14 cellular contexts compared by ENCODE assay signal in genomic region chr5:31237159-31237558, GRCh38. TPM values are rescaled to one million over a fixed set of nuclear protein-coding genes. Genes with fewer than 3 reads are reported as not detected.
DNase-seq lines count a peak whose midpoint lies in the region; ATAC-seq, FAIRE-seq and TF ChIP-seq lines count a peak whose summit lies in the region.
"Had no signal": no experiment of that assay in that cellular context is flagged by ENCODE, and none has a peak within 500 bp of the region (broad histone marks: within the 10 kb centered on the region; RNA-seq: fewer than 3 reads in every experiment).

No MANE protein-coding gene starts in this region.

- peak; percentile 6 for DNase-seq in HepG2 (ENCODE audit: low spot score)
- no peak for DNase-seq in right lobe of liver
- DNase-seq in epithelial cell of proximal tubule (ENCODE audit: low read depth) = no peak
- DNase-seq in posterior cingulate gyrus = no peak
- no peak for DNase-seq in CD4-positive, alpha-beta T cell
- no peak for DNase-seq in MM.1S
- DNase-seq: NCI-H345, spleen had no signal

- ATAC-seq in HepG2 = peak; percentile 55; the same call in 2 of the 3 replicates
- no peak for ATAC-seq in right lobe of liver
- ATAC-seq in HG02642 (IDR thresholded peaks at IDR 0.05; ENCODE audit: poor library complexity, unreplicated experiment) = no peak
- ATAC-seq in CD4-positive, alpha-beta T cell (ENCODE audit: poor library complexity) = no peak

- TF ChIP-seq CTCF in HepG2 (CRISPR knock-in tag; IDR thresholded peaks at IDR 0.05) = peak; percentile 23
- no peak for TF ChIP-seq CTCF in right lobe of liver (IDR thresholded peaks at IDR 0.05)
- TF ChIP-seq CTCF in OCI-LY3 (IDR thresholded peaks at IDR 0.05; ENCODE audit: low read depth, low read length) = peak; percentile 34
- TF ChIP-seq CTCF in epithelial cell of proximal tubule (conservative IDR thresholded peaks at IDR 0.05; ENCODE audit: low read depth, low read length) = peak; percentile 6
- TF ChIP-seq CTCF in CD4-positive, alpha-beta T cell (IDR thresholded peaks at IDR 0.05) = no peak
- no peak for TF ChIP-seq CTCF in MM.1S (IDR thresholded peaks at IDR 0.05; ENCODE audit: low read length)

- CTCF ChIA-PET in HepG2 (lab: Yijun Ruan, JAX; ENCODE audit: low intra/inter-chr PET ratio, low total read pairs) = no interaction called here
- CTCF ChIA-PET in CD4-positive, alpha-beta T cell (lab: Charles Lee) = no interaction called here

- H3K9me3 ChIP-seq in HepG2 (ENCODE audit: low read length) = no peaks in the 10 kb centered on the region
- no peaks in the 10 kb centered on the region for H3K9me3 ChIP-seq in right lobe of liver
- no peaks in the 10 kb centered on the region for H3K9me3 ChIP-seq in OCI-LY3 (ENCODE audit: insufficient read depth, low read length)
- H3K9me3 ChIP-seq in CD4-positive, alpha-beta T cell (ENCODE audit: control insufficient read depth, low read length) = no peaks in the 10 kb centered on the region
- no peaks in the 10 kb centered on the region for H3K9me3 ChIP-seq in MM.1S (replicated peaks; ENCODE audit: insufficient read depth, low read length)
- H3K9me3 ChIP-seq: BLaER1, SJSA1, spleen had no signal

- no peak overlapping the region for H3K4me3 ChIP-seq in HepG2 (replicated peaks in 1 of 3; ENCODE audit: insufficient read depth in 1 of 3, low read depth in 2 of 3, low read length in 3 of 3)
- no peak overlapping the region for H3K4me3 ChIP-seq in right lobe of liver
- no peak overlapping the region for H3K4me3 ChIP-seq in OCI-LY3 (ENCODE audit: low read length)
- H3K4me3 ChIP-seq in epithelial cell of proximal tubule (ENCODE audit: low read depth, low read length) = no peak overlapping the region
- no peak overlapping the region for H3K4me3 ChIP-seq in MM.1S (ENCODE audit: low read length)
- H3K4me3 ChIP-seq: BLaER1, SJSA1, spleen had no signal

- H3K4me2 ChIP-seq in HepG2 (ENCODE audit: low read depth, low read length) (no peak overlapping the region), OCI-LY3 (ENCODE audit: low read length) (0 out of 2 replicates have a peak overlapping the region, but pooled peaks have one; percentile 15), MM.1S (ENCODE audit: low read depth, low read length) (no peak overlapping the region)
- H3K4me2 ChIP-seq: BLaER1 had no signal

- H3K36me3 ChIP-seq in HepG2 (replicated peaks in 1 of 2; ENCODE audit: control insufficient read depth in 1 of 2, insufficient read depth in 2 of 2, low read length in 2 of 2) (no peaks in the 10 kb centered on the region), right lobe of liver (no peaks in the 10 kb centered on the region), OCI-LY3 (replicated peaks; ENCODE audit: low read depth, low read length) (no peaks in the 10 kb centered on the region), MM.1S (replicated peaks; ENCODE audit: insufficient read depth, low read length) (no peaks in the 10 kb centered on the region)
- H3K36me3 ChIP-seq: BLaER1, SJSA1, spleen had no signal

- TF ChIP-seq POLR2A in HepG2 (IDR thresholded peaks at IDR 0.05; ENCODE audit: insufficient read depth in 1 of 2, low read depth in 2 of 2, low read length in 2 of 2) (no peak), right lobe of liver (IDR thresholded peaks at IDR 0.05) (no peak)

- BruUV-seq in HepG2 (replicated peaks; lab: Mats Ljungman, UMichigan) = no TSS peak

- H3K79me2 ChIP-seq in HepG2 (ENCODE audit: insufficient read depth, low read length) (no peaks in the 10 kb centered on the region), OCI-LY3 (ENCODE audit: low read length) (no peaks in the 10 kb centered on the region), MM.1S (ENCODE audit: low read length) (no peaks in the 10 kb centered on the region)

- no peak for FAIRE-seq in HepG2 (lab: Jason Lieb, UNC)
- FAIRE-seq: islet of Langerhans had no signal

- H3K9ac ChIP-seq in HepG2 (ENCODE audit: insufficient read depth, low read depth, low read length) (no peak overlapping the region), OCI-LY3 (ENCODE audit: low read length) (no peak overlapping the region), MM.1S (ENCODE audit: low read length) (no peak overlapping the region)
- H3K9ac ChIP-seq: BLaER1 had no signal

- H4K20me1 ChIP-seq in HepG2 (ENCODE audit: insufficient read depth, low read length) (no peaks in the 10 kb centered on the region), OCI-LY3 (ENCODE audit: insufficient read depth, low read length) (no peaks in the 10 kb centered on the region), MM.1S (ENCODE audit: insufficient read depth, low read length) (no peaks in the 10 kb centered on the region)
- H4K20me1 ChIP-seq: BLaER1 had no signal

- POLR2A ChIA-PET in HepG2 (lab: Yijun Ruan, JAX) = no interaction called here
- POLR2A ChIA-PET in CD4-positive, alpha-beta T cell (lab: Charles Lee) = no interaction called here

- H3K9me3 Mint-ChIP-seq in CD4-positive, alpha-beta T cell = no peaks in the 10 kb centered on the region

- H3K27ac ChIP-seq in HepG2 (ENCODE audit: extremely low read length, insufficient read depth, low read length) (no peak overlapping the region), right lobe of liver (no peak overlapping the region), OCI-LY3 (ENCODE audit: low read length) (no peak overlapping the region), MM.1S (ENCODE audit: low read length) (no peak overlapping the region)
- no peak overlapping the region for H3K27ac ChIP-seq in CD4-positive, alpha-beta T cell (ENCODE audit: low read depth, low read length)
- H3K27ac ChIP-seq: BLaER1, epithelial cell of prostate, SJSA1, spleen had no signal

- TF ChIP-seq EP300 in HepG2 (IDR thresholded peaks at IDR 0.05; ENCODE audit: low read depth in 2 of 2, low read length in 2 of 2) (no peak), HepG2 (CRISPR knock-in tag; IDR thresholded peaks at IDR 0.05; ENCODE audit: borderline replicate concordance) (no peak)

- no peak overlapping the region for H2AFZ ChIP-seq in HepG2 (ENCODE audit: low read length)
- no peak overlapping the region for H2AFZ ChIP-seq in OCI-LY3 (ENCODE audit: low read depth, low read length)
- no peak overlapping the region for H2AFZ ChIP-seq in MM.1S (ENCODE audit: low read length)

- H3F3A ChIP-seq in MM.1S (ENCODE audit: insufficient read depth, low read length) = no peaks in the 10 kb centered on the region

- in situ Hi-C loops in HepG2 (cut with HindIII; ENCODE audit: extremely low pct_ligation_motif_present, low pct_unique_long_range_greater_than_20kb) = loop anchor here (25.0 kb wide), 1 partner anchor 1200 kb away; no protein-coding TSS in a partner anchor

- H3K4me1 ChIP-seq in HepG2 (ENCODE audit: insufficient read depth, low read length) (no peaks in the 10 kb centered on the region), right lobe of liver (no peaks in the 10 kb centered on the region), OCI-LY3 (ENCODE audit: low read length) (peaks cover 10% of the 10 kb centered on the region), MM.1S (ENCODE audit: low read length) (no peaks in the 10 kb centered on the region)
- H3K4me1 ChIP-seq: SJSA1 had no signal

- H3K4me3 Mint-ChIP-seq in CD4-positive, alpha-beta T cell = no peak overlapping the region

- H3K27me3 ChIP-seq in HepG2 (ENCODE audit: control insufficient read depth in 1 of 2, insufficient read depth in 2 of 2, low read length in 2 of 2) (no peaks in the 10 kb centered on the region), right lobe of liver (no peaks in the 10 kb centered on the region), OCI-LY3 (ENCODE audit: low read depth, low read length) (no peaks in the 10 kb centered on the region), MM.1S (replicated peaks; ENCODE audit: insufficient read depth, low read length) (no peaks in the 10 kb centered on the region)
- no peaks in the 10 kb centered on the region for H3K27me3 ChIP-seq in CD4-positive, alpha-beta T cell (ENCODE audit: control insufficient read depth, insufficient read depth, low read length)
- H3K27me3 ChIP-seq: BLaER1, SJSA1, spleen had no signal

- H3K27me3 Mint-ChIP-seq in CD4-positive, alpha-beta T cell = no peaks in the 10 kb centered on the region

- no peaks in the 10 kb centered on the region for H3K9me2 ChIP-seq in MM.1S (replicated peaks; ENCODE audit: insufficient read depth, low read length)

- no peak for TF ChIP-seq RAD21 in HepG2 (CRISPR knock-in tag; IDR thresholded peaks at IDR 0.05)

- H3K27ac Mint-ChIP-seq in CD4-positive, alpha-beta T cell = no peak overlapping the region

- intact Hi-C loops in HepG2 (cut with micrococcal nuclease; ENCODE audit: unreplicated experiment) = no loop called here
- intact Hi-C loops in right lobe of liver (cut with DNase I) = no loop called here
- intact Hi-C loops in posterior cingulate gyrus (cut with DNase I) = no loop called here
- intact Hi-C loops in CD4-positive, alpha-beta T cell (cut with DNase I, micrococcal nuclease) = no loop called here

- WGBS in HepG2 (ENCODE audit: low lambda C conversion rate) = 12% methylated on average over 2 of the region's 5 CpGs
- WGBS in right lobe of liver (ENCODE audit: insufficient coverage, low coverage, low lambda C conversion rate, missing lambda C conversion rate) = 45% methylated on average over 5 of the region's 5 CpGs

- no peaks in the 10 kb centered on the region for H3K36me3 Mint-ChIP-seq in CD4-positive, alpha-beta T cell (ENCODE audit: low read depth)

- no peaks in the 10 kb centered on the region for H3K4me1 Mint-ChIP-seq in CD4-positive, alpha-beta T cell (ENCODE audit: low read depth)

RNA-seq across cellular contexts. Expression of gene CDH6, which starts 43.7 kb away (rescaled TPM):
- not detected in 2 replicates for total RNA-seq in HepG2 (2016; rRNA removed; fragmentation: Illumina TruSeq; extraction: Trizol)
- total RNA-seq in HepG2 (2016; cell fraction: cytosol; rRNA removed; fragmentation: Illumina TruSeq; extraction: Trizol; ENCODE audit: low read depth) = not detected in 2 replicates
- not detected in 2 replicates for total RNA-seq in HepG2 (2016; cell fraction: insoluble cytoplasmic fraction; rRNA removed; fragmentation: Illumina TruSeq; extraction: Trizol)
- not detected in 2 replicates for total RNA-seq in HepG2 (2016; cell fraction: membrane; rRNA removed; fragmentation: Illumina TruSeq; extraction: Trizol)
- total RNA-seq in HepG2 (2016; cell fraction: nucleus; rRNA removed; fragmentation: Illumina TruSeq; extraction: Trizol) = not detected in 2 replicates
- not detected in 2 replicates for polyA plus RNA-seq in HepG2 (2011; rRNA removed)
- polyA plus RNA-seq in HepG2 (2011; cell fraction: cytosol; rRNA removed) = 0.04 TPM in 1 of 2 replicates, not detected in the other
- not detected in 2 replicates for polyA plus RNA-seq in HepG2 (2011; cell fraction: nucleus; rRNA removed)
- not detected in 2 replicates for polyA plus RNA-seq in HepG2 (2012)
- polyA plus RNA-seq in HepG2 (2016; cell fraction: cytosol; fragmentation: Illumina TruSeq; extraction: Trizol; ENCODE audit: low read depth) = not detected in 2 replicates
- not detected in 2 replicates for polyA plus RNA-seq in HepG2 (2016; cell fraction: insoluble cytoplasmic fraction; fragmentation: Illumina TruSeq; extraction: Trizol; ENCODE audit: low read depth)
- not detected in 2 replicates for polyA plus RNA-seq in HepG2 (2016; cell fraction: membrane; fragmentation: Illumina TruSeq; extraction: Trizol; ENCODE audit: low read depth)
- polyA plus RNA-seq in HepG2 (2016; cell fraction: nucleus; fragmentation: Illumina TruSeq; extraction: Trizol; ENCODE audit: insufficient read depth, low read depth) = not detected in 2 replicates
- polyA minus RNA-seq in HepG2 (2011; rRNA and poly(A)+ RNA removed; ENCODE audit: low replicate concordance) = not detected in 2 replicates
- polyA minus RNA-seq in HepG2 (2011; cell fraction: cytosol; rRNA and poly(A)+ RNA removed) = not detected in 2 replicates
- polyA minus RNA-seq in HepG2 (2011; cell fraction: nucleus; rRNA and poly(A)+ RNA removed) = not detected in 2 replicates
- 1 to 10 TPM in 2 of 6 experiments, under 1 TPM in 4; 0.49 to 1.8 (median 0.74) TPM for total RNA-seq in right lobe of liver
- 12.5 and 34.9 TPM in 2 replicates for total RNA-seq in epithelial cell of proximal tubule
- total RNA-seq in CD4-positive, alpha-beta T cell = not detected

Comparison
In these comparisons a context has a peak if more than half of its experiments do, and no peak if none do; other contexts are left out.
1. CTCF ChIP-seq: peak in HepG2 (single experiment), OCI-LY3 (single experiment) and epithelial cell of proximal tubule (single experiment); none in right lobe of liver (0 of 4), CD4-positive, alpha-beta T cell (single experiment) and MM.1S (single experiment).